11 cellular contexts compared by ENCODE assay signal in the genomic region with DNA sequence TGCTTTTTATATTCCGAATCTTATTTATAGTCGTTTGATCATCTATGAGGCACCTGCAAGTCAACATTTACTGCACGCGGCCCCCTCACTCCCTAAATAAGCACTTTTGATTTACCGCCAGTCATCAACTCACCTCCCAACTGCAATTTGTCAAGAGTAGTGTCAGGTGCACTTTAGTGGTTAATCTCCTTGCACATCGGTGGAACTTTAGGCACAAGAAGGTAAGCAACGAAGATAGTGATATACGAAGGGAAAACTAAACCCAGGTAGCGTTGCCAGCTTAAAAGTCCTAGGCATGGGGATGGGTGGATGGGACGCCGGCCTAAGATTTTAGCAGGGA. TPM values are rescaled to one million over a fixed set of nuclear protein-coding genes. Genes with fewer than 3 reads are reported as not detected.
DNase-seq lines count a peak whose midpoint lies in the region; ATAC-seq and TF ChIP-seq lines count a peak whose summit lies in the region.
"Had no signal": no experiment of that assay in that cellular context is flagged by ENCODE, and none has a peak within 500 bp of the region (broad histone marks: within the 10 kb centered on the region; RNA-seq: fewer than 3 reads in every experiment).

No MANE protein-coding gene starts in this region.

- H3K18ac ChIP-seq in mesendoderm (ENCODE audit: low read length): peak overlapping the region; percentile 85

- H3K9me3 ChIP-seq in colonic mucosa (no peaks in the 10 kb centered on the region), thyroid gland (no peaks in the 10 kb centered on the region)
- no peaks in the 10 kb centered on the region for H3K9me3 ChIP-seq in effector memory CD4-positive, alpha-beta T cell (ENCODE audit: control insufficient read depth, low read length)

- H3K27me3 ChIP-seq in colonic mucosa: peaks cover 10% of the 10 kb centered on the region
- H3K27me3 ChIP-seq in mesendoderm (ENCODE audit: insufficient read depth, low read length, poor library complexity): no peaks in the 10 kb centered on the region
- H3K27me3 ChIP-seq in thyroid gland: no peaks in the 10 kb centered on the region
- H3K27me3 ChIP-seq in effector memory CD4-positive, alpha-beta T cell (replicated peaks; ENCODE audit: control insufficient read depth, insufficient read depth, low read length, poor library complexity, severe bottlenecking): peaks cover 5% of the 10 kb centered on the region

- no peak overlapping the region for H3K27ac Mint-ChIP-seq in activated T-cell treated with anti-CD3 and anti-CD28 coated beads, Interleukin-2, amount 50 U/mL, for 72 hours
- H3K27ac Mint-ChIP-seq: CD4-positive, CD25-positive, alpha-beta regulatory T cell had no signal

- DNase-seq in activated T-cell treated with anti-CD3 and anti-CD28 coated beads, Interleukin-2, amount 50 U/mL, for 72 hours: no peak
- DNase-seq in activated T-cell treated with anti-CD3 and anti-CD28 coated beads for 4 hours (no peak), colonic mucosa (no peak), mesendoderm (no peak), thyroid gland (peak in 1 of 2 donors; percentile 33)
- DNase-seq in effector memory CD4-positive, alpha-beta T cell: no peak
- DNase-seq: CD4-positive, CD25-positive, alpha-beta regulatory T cell had no signal

- peaks cover 0 to 2% of the 10 kb centered on the region in 2 donors for H3K36me3 Mint-ChIP-seq in activated T-cell treated with anti-CD3 and anti-CD28 coated beads, Interleukin-2, amount 50 U/mL, for 72 hours (ENCODE audit: insufficient read depth in 2 of 2)
- H3K36me3 Mint-ChIP-seq: CD4-positive, CD25-positive, alpha-beta regulatory T cell had no signal

- no peak overlapping the region for H2BK120ac ChIP-seq in mesendoderm (ENCODE audit: low read depth, low read length)

- no CpG with 5 or more reads among the region's 11 CpGs for WGBS in mesendoderm (ENCODE audit: extremely low coverage, insufficient coverage, low lambda C conversion rate)
- 23 to 33% methylated on average over 11 of the region's 11 CpGs for WGBS in thyroid gland, 2 donors

- no peaks in the 10 kb centered on the region for H3K79me1 ChIP-seq in mesendoderm (ENCODE audit: low read length)

- no peak overlapping the region for H4K5ac ChIP-seq in mesendoderm (ENCODE audit: low read length)

- no peak overlapping the region for H2BK5ac ChIP-seq in mesendoderm (ENCODE audit: low read length)

- H3K4ac ChIP-seq in mesendoderm (ENCODE audit: low read depth, low read length): no peak overlapping the region

- TF ChIP-seq POLR2A in thyroid gland (IDR thresholded peaks at IDR 0.05): no peak

- peaks cover 26% of the 10 kb centered on the region for H3K27me3 Mint-ChIP-seq in activated T-cell treated with anti-CD3 and anti-CD28 coated beads, Interleukin-2, amount 50 U/mL, for 72 hours (ENCODE audit: low read depth)

- H4K8ac ChIP-seq in mesendoderm (ENCODE audit: low read depth, low read length): no peak overlapping the region

- H2BK15ac ChIP-seq in mesendoderm (replicated peaks; ENCODE audit: low read depth): no peak overlapping the region

- no peak overlapping the region for H3K9ac ChIP-seq in colonic mucosa (ENCODE audit: low read depth in 2 of 2, low read length in 2 of 2)
- H3K9ac ChIP-seq in mesendoderm (ENCODE audit: low read length): peak overlapping the region; percentile 79

- no peak for ATAC-seq in activated T-cell treated with anti-CD3 and anti-CD28 coated beads, Interleukin-2, amount 50 U/mL, for 72 hours (replicated peaks in 1 of 2)
- ATAC-seq in GM19324 (IDR thresholded peaks at IDR 0.05; ENCODE audit: low FRiP score, unreplicated experiment) (no peak), GM21360 (IDR thresholded peaks at IDR 0.05; ENCODE audit: unreplicated experiment) (no peak)
- ATAC-seq: K562 had no signal

- H2AK5ac ChIP-seq in mesendoderm (ENCODE audit: low read length): no peak overlapping the region

- H3K23ac ChIP-seq in mesendoderm (ENCODE audit: low read length): no peak overlapping the region

- H3K4me1 Mint-ChIP-seq in activated T-cell treated with anti-CD3 and anti-CD28 coated beads, Interleukin-2, amount 50 U/mL, for 72 hours (ENCODE audit: low read depth): no peaks in the 10 kb centered on the region
- H3K4me1 Mint-ChIP-seq: central memory CD8-positive, alpha-beta T cell had no signal

- H3K4me2 ChIP-seq in mesendoderm (ENCODE audit: low read length): peak overlapping the region; percentile 51

- no peak for TF ChIP-seq CTCF in colonic mucosa (IDR thresholded peaks at IDR 0.05)
- TF ChIP-seq CTCF in thyroid gland (IDR thresholded peaks at IDR 0.05): no peak

- peak overlapping the region; percentile 86 for H3K56ac ChIP-seq in mesendoderm (ENCODE audit: low read length)

- intact Hi-C loops in colonic mucosa (cut with DNase I): no loop called here
- intact Hi-C loops in thyroid gland (cut with DNase I): no loop called here

- no peaks in the 10 kb centered on the region for H3K79me2 ChIP-seq in mesendoderm (ENCODE audit: control insufficient read depth, insufficient read depth, low read length)

- peak overlapping the region; percentile 52 to 62 for H3K4me3 Mint-ChIP-seq in activated T-cell treated with anti-CD3 and anti-CD28 coated beads, Interleukin-2, amount 50 U/mL, for 72 hours
- H3K4me3 Mint-ChIP-seq: central memory CD8-positive, alpha-beta T cell had no signal

- peak overlapping the region; percentile 57 for H3K4me3 ChIP-seq in colonic mucosa
- H3K4me3 ChIP-seq in mesendoderm (ENCODE audit: low read length): peak overlapping the region; percentile 29
- peak overlapping the region; percentile 72 to 91 (median 75) for H3K4me3 ChIP-seq in thyroid gland (replicated peaks in 1 of 3)
- H3K4me3 ChIP-seq in effector memory CD4-positive, alpha-beta T cell (ENCODE audit: insufficient read depth, low read depth, low read length, poor library complexity, severe bottlenecking): no peak overlapping the region
- H3K4me3 ChIP-seq: K562 had no signal

- H3K4me1 ChIP-seq in colonic mucosa (no peaks in the 10 kb centered on the region), mesendoderm (ENCODE audit: control insufficient read depth, low read depth, low read length) (no peaks in the 10 kb centered on the region), thyroid gland (peaks cover 31 to 41% of the 10 kb centered on the region in 2 donors)
- no peaks in the 10 kb centered on the region for H3K4me1 ChIP-seq in effector memory CD4-positive, alpha-beta T cell (ENCODE audit: control insufficient read depth, insufficient read depth, low read length, poor library complexity, severe bottlenecking)

- no peaks in the 10 kb centered on the region for H3K9me3 Mint-ChIP-seq in activated T-cell treated with anti-CD3 and anti-CD28 coated beads, Interleukin-2, amount 50 U/mL, for 72 hours

- H3K27ac ChIP-seq in colonic mucosa (no peak overlapping the region), mesendoderm (ENCODE audit: low read depth, low read length) (no peak overlapping the region), thyroid gland (peak overlapping the region; percentile 89 to 96 (median 95))
- H3K27ac ChIP-seq in effector memory CD4-positive, alpha-beta T cell (ENCODE audit: insufficient read depth, low read length, poor library complexity, severe bottlenecking): no peak overlapping the region

- H3K36me3 ChIP-seq in colonic mucosa: no peaks in the 10 kb centered on the region
- no peaks in the 10 kb centered on the region for H3K36me3 ChIP-seq in mesendoderm (ENCODE audit: control insufficient read depth, insufficient read depth, low read length)
- H3K36me3 ChIP-seq in thyroid gland: no peaks in the 10 kb centered on the region
- no peaks in the 10 kb centered on the region for H3K36me3 ChIP-seq in effector memory CD4-positive, alpha-beta T cell (ENCODE audit: control insufficient read depth, insufficient read depth, low read length)

RNA-seq across cellular contexts. Expression of gene RNF180, which starts 0.5 kb away (rescaled TPM):
- total RNA-seq in activated T-cell treated with anti-CD3 and anti-CD28 coated beads, Interleukin-2, amount 50 U/mL, for 72 hours: not detected
- 1 to 10 TPM; 1.2 to 2.7 TPM for total RNA-seq in colonic mucosa
- polyA plus RNA-seq in mesendoderm (2013, experiment 1 of 2): 1.5 TPM
- polyA plus RNA-seq in mesendoderm (2013, experiment 2 of 2): 1.8 TPM
- total RNA-seq in thyroid gland: 10 to 100 TPM; 50.5 to 99.0 (median 63.1) TPM
- total RNA-seq: CD4-positive, CD25-positive, alpha-beta regulatory T cell had no signal
- polyA plus RNA-seq: CD4-positive, CD25-positive, alpha-beta regulatory T cell; K562 had no signal

Comparison
In these comparisons a context has a peak if more than half of its experiments do, and no peak if none do; other contexts are left out.
1. H3K27ac ChIP-seq: peak in thyroid gland (3 of 3); none in colonic mucosa (single experiment), mesendoderm (single experiment) and effector memory CD4-positive, alpha-beta T cell (single experiment).
2. RNA of gene RNF180, which starts 0.5 kb away (total RNA-seq): 50.5 to 99.0 TPM in thyroid gland; 1.2 to 2.7 TPM in colonic mucosa and not detected in activated T-cell treated with anti-CD3 and anti-CD28 coated beads, Interleukin-2, amount 50 U/mL, for 72 hours; every median in the first group is over 10 times any median in the second.